Comparison of ENCODE assay signal across 20 cellular contexts in genomic region chr1:247085310-247085709, GRCh38. TPM values are rescaled to one million over a fixed set of nuclear protein-coding genes. Genes with fewer than 3 reads are reported as not detected.
A peak's percentile ranks its signal among the peaks of the same experiment; 100 is the strongest.
DNase-seq lines count a peak whose midpoint lies in the region; ATAC-seq, FAIRE-seq and TF ChIP-seq lines count a peak whose summit lies in the region.
"Had no signal": no experiment of that assay in that cellular context is flagged by ENCODE, and none has a peak within 500 bp of the region (broad histone marks: within the 10 kb centered on the region; RNA-seq: fewer than 3 reads in every experiment).

No MANE protein-coding gene starts in this region.

- no peak overlapping the region for H4K91ac ChIP-seq in trophoblast cell (ENCODE audit: low read depth, low read length)

- H3K79me1 ChIP-seq in trophoblast cell (ENCODE audit: low read length), result no peaks in the 10 kb centered on the region

- H4K8ac ChIP-seq in trophoblast cell (ENCODE audit: low read depth, low read length), result no peak overlapping the region

- in situ Hi-C loops in K562 (cut with MboI) (no loop called here), HepG2 (cut with HindIII; ENCODE audit: extremely low pct_ligation_motif_present, low pct_unique_long_range_greater_than_20kb) (no loop called here)

- TF ChIP-seq EP300 in K562 (IDR thresholded peaks at IDR 0.05; ENCODE audit: low read length) (no peak), HepG2 (IDR thresholded peaks at IDR 0.05; ENCODE audit: low read depth in 2 of 2, low read length in 2 of 2) (no peak), HepG2 (CRISPR knock-in tag; IDR thresholded peaks at IDR 0.05; ENCODE audit: borderline replicate concordance) (no peak)

- no peaks in the 10 kb centered on the region for H4K20me1 ChIP-seq in K562 (replicated peaks; ENCODE audit: control insufficient read depth, insufficient read depth, low read length)
- no peaks in the 10 kb centered on the region for H4K20me1 ChIP-seq in HepG2 (ENCODE audit: insufficient read depth, low read length)
- H4K20me1 ChIP-seq: BLaER1 treated with 17β-estradiol and CSF1 and Interleukin-3, amounts not matched to agents 10 nM and 100 nM had no signal

- TF ChIP-seq CTCF in K562 (IDR thresholded peaks at IDR 0.05 in 2 of 3, conservative IDR thresholded peaks at IDR 0.05 in 1 of 3; ENCODE audit: insufficient read depth in 2 of 3, low read depth in 1 of 3, low read length in 3 of 3), result no peak
- TF ChIP-seq CTCF in HepG2 (CRISPR knock-in tag; IDR thresholded peaks at IDR 0.05), result no peak

- WGBS in K562 (ENCODE audit: insufficient coverage, low coverage, missing lambda C conversion rate), result 32% methylated on average over 8 of the region's 8 CpGs
- WGBS in HepG2 (ENCODE audit: low lambda C conversion rate), result 71% methylated on average over 2 of the region's 8 CpGs
- WGBS in trophoblast cell (ENCODE audit: extremely low coverage, insufficient coverage, insufficient read length), result no CpG with 5 or more reads among the region's 8 CpGs

- no peak overlapping the region for H3K9ac ChIP-seq in K562 (ENCODE audit: insufficient read depth in 1 of 2, low read depth in 2 of 2, low read length in 2 of 2)
- no peak overlapping the region for H3K9ac ChIP-seq in HepG2 (ENCODE audit: insufficient read depth, low read depth, low read length)
- no peak overlapping the region for H3K9ac ChIP-seq in trophoblast cell (ENCODE audit: low read length)
- H3K9ac ChIP-seq: BLaER1 treated with 17β-estradiol and CSF1 and Interleukin-3, amounts not matched to agents 10 nM and 100 nM had no signal

- no peaks in the 10 kb centered on the region for H3K9me1 ChIP-seq in K562 (ENCODE audit: control insufficient read depth, insufficient read depth, low read length)

- H2BK120ac ChIP-seq in trophoblast cell (ENCODE audit: insufficient read depth, low read length, poor library complexity), result no peak overlapping the region

- H3K4me2 ChIP-seq in K562 (ENCODE audit: insufficient read depth, low read length), result no peak overlapping the region
- H3K4me2 ChIP-seq in HepG2 (ENCODE audit: low read depth, low read length), result peak overlapping the region; percentile 57
- H3K4me2 ChIP-seq in trophoblast cell (ENCODE audit: low read length), result no peak overlapping the region
- H3K4me2 ChIP-seq: A549; BLaER1 treated with 17β-estradiol and CSF1 and Interleukin-3, amounts not matched to agents 10 nM and 100 nM had no signal

- FAIRE-seq in K562 (lab: Jason Lieb, UNC) (no peak), HepG2 (lab: Jason Lieb, UNC) (no peak)
- FAIRE-seq: A549, D721Med, G401.6, GM12891, GM19239 had no signal

- H4K12ac ChIP-seq in trophoblast cell (ENCODE audit: low read depth, low read length), result no peak overlapping the region

- H3K27ac ChIP-seq in K562 (ENCODE audit: extremely low read depth, low read depth, low read length) (no peak overlapping the region), HepG2 (ENCODE audit: extremely low read length, insufficient read depth, low read length) (no peak overlapping the region), trophoblast cell (ENCODE audit: low read depth, low read length) (no peak overlapping the region)
- H3K27ac ChIP-seq: 22Rv1; A549; BLaER1 treated with 17β-estradiol and CSF1 and Interleukin-3, amounts not matched to agents 10 nM and 100 nM; C4-2B had no signal

- H3K23ac ChIP-seq in trophoblast cell (ENCODE audit: low read length), result no peak overlapping the region

- H2AK5ac ChIP-seq in trophoblast cell (ENCODE audit: low read length), result no peak overlapping the region

- H3K9me3 ChIP-seq in K562 (replicated peaks; ENCODE audit: control insufficient read depth, insufficient read depth, low read depth, low read length) (no peaks in the 10 kb centered on the region), HepG2 (ENCODE audit: low read length) (no peaks in the 10 kb centered on the region), trophoblast cell (ENCODE audit: insufficient read depth, low read depth, low read length) (peaks cover 2% of the 10 kb centered on the region)

- H2AFZ ChIP-seq in K562 (ENCODE audit: low read depth, low read length) (no peak overlapping the region), HepG2 (ENCODE audit: low read length) (no peak overlapping the region), trophoblast cell (ENCODE audit: insufficient read depth, low read length, poor library complexity) (no peak overlapping the region)

- peaks cover 0 to 21% of the 10 kb centered on the region in 2 experiments; a peak in 3 of 5 replicates for H3K27me3 ChIP-seq in K562 (ENCODE audit: control insufficient read depth in 2 of 2, insufficient read depth in 2 of 2, low read length in 2 of 2)
- no peaks in the 10 kb centered on the region; a peak in 1 of 5 replicates for H3K27me3 ChIP-seq in HepG2 (ENCODE audit: control insufficient read depth in 1 of 2, insufficient read depth in 2 of 2, low read length in 2 of 2)
- no peaks in the 10 kb centered on the region for H3K27me3 ChIP-seq in trophoblast cell (ENCODE audit: insufficient read depth, low read length)
- H3K27me3 ChIP-seq: BLaER1 treated with 17β-estradiol and CSF1 and Interleukin-3, amounts not matched to agents 10 nM and 100 nM had no signal

- H3K4me3 ChIP-seq in K562 (no peak overlapping the region), HepG2 (replicated peaks in 1 of 3; ENCODE audit: insufficient read depth in 1 of 3, low read depth in 2 of 3, low read length in 3 of 3) (peak overlapping the region in 1 of 3 experiments; percentile 20; a peak in 1 of 6 replicates), trophoblast cell (ENCODE audit: low read depth, low read length) (peak overlapping the region; percentile 5)
- H3K4me3 ChIP-seq: A549; BLaER1 treated with 17β-estradiol and CSF1 and Interleukin-3, amounts not matched to agents 10 nM and 100 nM had no signal

- no peak overlapping the region for H3K14ac ChIP-seq in trophoblast cell (ENCODE audit: low read length)

- no peak for TF ChIP-seq POLR2A in K562 (conservative IDR thresholded peaks at IDR 0.05)
- TF ChIP-seq POLR2A in HepG2 (IDR thresholded peaks at IDR 0.05; ENCODE audit: insufficient read depth in 1 of 2, low read depth in 2 of 2, low read length in 2 of 2), result no peak

- H3K79me2 ChIP-seq in K562 (ENCODE audit: control insufficient read depth, insufficient read depth, low read length) (no peaks in the 10 kb centered on the region), HepG2 (ENCODE audit: insufficient read depth, low read length) (no peaks in the 10 kb centered on the region), trophoblast cell (ENCODE audit: control insufficient read depth, insufficient read depth, low read length, poor library complexity) (no peaks in the 10 kb centered on the region)

- H3K4ac ChIP-seq in trophoblast cell (ENCODE audit: low read depth, low read length), result no peak overlapping the region

- H2BK12ac ChIP-seq in trophoblast cell (ENCODE audit: low read length), result no peak overlapping the region

- POLR2A ChIA-PET in K562 (lab: Yijun Ruan, JAX) (no interaction called here), HepG2 (lab: Yijun Ruan, JAX) (no interaction called here)

- H3K36me3 ChIP-seq in K562 (ENCODE audit: control insufficient read depth, insufficient read depth, low read length) (no peaks in the 10 kb centered on the region), HepG2 (replicated peaks in 1 of 2; ENCODE audit: control insufficient read depth in 1 of 2, insufficient read depth in 2 of 2, low read length in 2 of 2) (no peaks in the 10 kb centered on the region), trophoblast cell (ENCODE audit: control insufficient read depth in 1 of 2, insufficient read depth in 2 of 2, low read length in 2 of 2) (no peaks in the 10 kb centered on the region)
- H3K36me3 ChIP-seq: BLaER1 treated with 17β-estradiol and CSF1 and Interleukin-3, amounts not matched to agents 10 nM and 100 nM had no signal

- no peak for TF ChIP-seq RAD21 in K562 (CRISPR knock-in tag; conservative IDR thresholded peaks at IDR 0.05 in 1 of 2, IDR thresholded peaks at IDR 0.05 in 1 of 2)
- no peak for TF ChIP-seq RAD21 in HepG2 (CRISPR knock-in tag; IDR thresholded peaks at IDR 0.05)

- BruUV-seq in K562 (replicated peaks; lab: Mats Ljungman, UMichigan) (no TSS peak), HepG2 (replicated peaks; lab: Mats Ljungman, UMichigan) (no TSS peak)

- CTCF ChIA-PET in K562 (lab: Yijun Ruan, JAX; ENCODE audit: low intra/inter-chr PET ratio) (no interaction called here), HepG2 (lab: Yijun Ruan, JAX; ENCODE audit: low intra/inter-chr PET ratio, low total read pairs) (no interaction called here)

- H3K4me1 ChIP-seq in K562 (replicated peaks in 1 of 2; ENCODE audit: control insufficient read depth in 2 of 2, insufficient read depth in 2 of 2, low read length in 2 of 2) (peaks cover 0 to 17% of the 10 kb centered on the region in 2 experiments; a peak in 2 of 5 replicates), HepG2 (ENCODE audit: insufficient read depth, low read length) (peaks cover 48% of the 10 kb centered on the region), trophoblast cell (ENCODE audit: control insufficient read depth in 1 of 2, insufficient read depth in 2 of 2, low read length in 2 of 2) (no peaks in the 10 kb centered on the region)
- H3K4me1 ChIP-seq: A549, Caco-2 had no signal

- no peak for DNase-seq in K562 (ENCODE audit: extremely low read depth in 1 of 4, low spot score in 3 of 4)
- no peak for DNase-seq in HepG2 (ENCODE audit: low spot score)
- no peak for DNase-seq in trophoblast cell
- DNase-seq in HK-2 (ENCODE audit: unreplicated experiment), result no peak
- DNase-seq: AML-193; Caco-2; Calu3; CD4-positive, alpha-beta T cell; CD8-positive, alpha-beta T cell; DMS79 treated with DMSO at 0.1 percent for 48 hours; GF-D8 had no signal

- H3K18ac ChIP-seq in trophoblast cell (ENCODE audit: low read length), result no peak overlapping the region

- no peak overlapping the region for H2BK5ac ChIP-seq in trophoblast cell (ENCODE audit: low read depth, low read length, poor library complexity)

- intact Hi-C loops in K562 (cut with micrococcal nuclease) (no loop called here), HepG2 (cut with micrococcal nuclease; ENCODE audit: unreplicated experiment) (no loop called here)

- ATAC-seq in K562, result no peak
- no peak for ATAC-seq in HepG2
- ATAC-seq in GM21786 (IDR thresholded peaks at IDR 0.05; ENCODE audit: unreplicated experiment), result no peak
- ATAC-seq: A549; CD8-positive, alpha-beta T cell had no signal

RNA-seq across cellular contexts. Expression of gene ZNF670, which starts 6.7 kb away (rescaled TPM):
- total RNA-seq in K562 (2011; cell fraction: chromatin; rRNA removed; ENCODE audit: low replicate concordance), result 4.5 and 17.1 TPM in 2 replicates
- 2.8 and 5.1 TPM in 2 replicates for total RNA-seq in K562 (2011; cell fraction: nucleolus; rRNA removed)
- total RNA-seq in K562 (2011; cell fraction: nucleoplasm; rRNA removed), result 6.5 and 7.7 TPM in 2 replicates
- total RNA-seq in K562 (2014; rRNA removed), result 6.7 and 8.9 TPM in 2 replicates
- total RNA-seq in K562 (2014; rRNA removed; fragmentation: Illumina TruSeq; extraction: Trizol), result 14.5 and 17.8 TPM in 2 replicates
- total RNA-seq in K562 (2015; rRNA removed; fragmentation: Illumina TruSeq; extraction: Trizol), result 10.3 and 11.2 TPM in 2 replicates
- 7.1 and 7.9 TPM in 2 replicates for total RNA-seq in K562 (2021)
- polyA plus RNA-seq in K562 (2011; rRNA removed), result 9.7 and 11.8 TPM in 2 replicates
- polyA plus RNA-seq in K562 (2011; cell fraction: cytosol; rRNA removed), result 1.1 and 2.6 TPM in 2 replicates
- 2.7 and 4.4 TPM in 2 replicates for polyA plus RNA-seq in K562 (2011; cell fraction: nucleus; rRNA removed)
- 5.9 and 6.1 TPM in 2 replicates for polyA plus RNA-seq in K562 (2012)
- 11.1 and 12.4 TPM in 2 replicates for polyA plus RNA-seq in K562 (2014; fragmentation: Illumina TruSeq; extraction: Trizol)
- 10 to 100 TPM; 17.3 to 23.4 TPM for polyA plus RNA-seq in K562 (2014; fragmentation: Nextera tagmentation; extraction: Ambion mirVana)
- polyA plus RNA-seq in K562 (2014; rRNA removed), result 8.2 and 8.7 TPM in 2 replicates
- 11.7 and 13.9 TPM in 2 replicates for polyA minus RNA-seq in K562 (2011; rRNA and poly(A)+ RNA removed)
- 3.2 and 4.0 TPM in 2 replicates for polyA minus RNA-seq in K562 (2011; cell fraction: cytosol; rRNA and poly(A)+ RNA removed)
- 3.4 and 6.0 TPM in 2 replicates for polyA minus RNA-seq in K562 (2011; cell fraction: nucleus; rRNA and poly(A)+ RNA removed)
- 10.9 and 15.2 TPM in 2 replicates for total RNA-seq in HepG2 (2016; rRNA removed; fragmentation: Illumina TruSeq; extraction: Trizol)
- 3.3 and 4.0 TPM in 2 replicates for total RNA-seq in HepG2 (2016; cell fraction: cytosol; rRNA removed; fragmentation: Illumina TruSeq; extraction: Trizol; ENCODE audit: low read depth)
- total RNA-seq in HepG2 (2016; cell fraction: insoluble cytoplasmic fraction; rRNA removed; fragmentation: Illumina TruSeq; extraction: Trizol), result 10.9 and 17.3 TPM in 2 replicates
- 6.3 and 7.0 TPM in 2 replicates for total RNA-seq in HepG2 (2016; cell fraction: membrane; rRNA removed; fragmentation: Illumina TruSeq; extraction: Trizol)
- 6.2 and 8.1 TPM in 2 replicates for total RNA-seq in HepG2 (2016; cell fraction: nucleus; rRNA removed; fragmentation: Illumina TruSeq; extraction: Trizol)
- polyA plus RNA-seq in HepG2 (2011; rRNA removed), result 3.1 and 4.2 TPM in 2 replicates
- polyA plus RNA-seq in HepG2 (2011; cell fraction: cytosol; rRNA removed), result 1.2 and 1.4 TPM in 2 replicates
- polyA plus RNA-seq in HepG2 (2011; cell fraction: nucleus; rRNA removed), result 2.3 and 2.7 TPM in 2 replicates
- 6.0 and 9.2 TPM in 2 replicates for polyA plus RNA-seq in HepG2 (2012)
- 0.41 and 0.53 TPM in 2 replicates for polyA plus RNA-seq in HepG2 (2016; cell fraction: cytosol; fragmentation: Illumina TruSeq; extraction: Trizol; ENCODE audit: low read depth)
- polyA plus RNA-seq in HepG2 (2016; cell fraction: insoluble cytoplasmic fraction; fragmentation: Illumina TruSeq; extraction: Trizol; ENCODE audit: low read depth), result 13.4 and 14.2 TPM in 2 replicates
- 2.0 and 2.3 TPM in 2 replicates for polyA plus RNA-seq in HepG2 (2016; cell fraction: membrane; fragmentation: Illumina TruSeq; extraction: Trizol; ENCODE audit: low read depth)
- 5.8 and 7.7 TPM in 2 replicates for polyA plus RNA-seq in HepG2 (2016; cell fraction: nucleus; fragmentation: Illumina TruSeq; extraction: Trizol; ENCODE audit: insufficient read depth, low read depth)
- 0.82 and 2.0 TPM in 2 replicates for polyA minus RNA-seq in HepG2 (2011; rRNA and poly(A)+ RNA removed; ENCODE audit: low replicate concordance)
- 4.1 and 4.4 TPM in 2 replicates for polyA minus RNA-seq in HepG2 (2011; cell fraction: cytosol; rRNA and poly(A)+ RNA removed)
- 14.9 and 16.4 TPM in 2 replicates for polyA minus RNA-seq in HepG2 (2011; cell fraction: nucleus; rRNA and poly(A)+ RNA removed)
- 4.7 and 5.0 TPM in 2 replicates for polyA plus RNA-seq in trophoblast cell (2013)

RNA-seq across cellular contexts. Expression of gene ZNF669, which starts 18.8 kb away (rescaled TPM):
- total RNA-seq in K562 (2011; cell fraction: chromatin; rRNA removed; ENCODE audit: low replicate concordance), result 15.0 and 38.1 TPM in 2 replicates
- total RNA-seq in K562 (2011; cell fraction: nucleolus; rRNA removed), result 14.7 and 18.0 TPM in 2 replicates
- 13.5 and 16.2 TPM in 2 replicates for total RNA-seq in K562 (2011; cell fraction: nucleoplasm; rRNA removed)
- total RNA-seq in K562 (2014; rRNA removed) (9.8 and 10.9 TPM in 2 replicates), K562 (2014; rRNA removed; fragmentation: Illumina TruSeq; extraction: Trizol) (18.3 and 21.1 TPM in 2 replicates), K562 (2015; rRNA removed; fragmentation: Illumina TruSeq; extraction: Trizol) (14.4 and 16.1 TPM in 2 replicates), K562 (2021) (8.0 and 10.2 TPM in 2 replicates), HepG2 (2016; rRNA removed; fragmentation: Illumina TruSeq; extraction: Trizol) (13.6 and 14.6 TPM in 2 replicates)
- polyA plus RNA-seq in K562 (2011; rRNA removed) (8.2 and 10.9 TPM in 2 replicates), K562 (2014; fragmentation: Illumina TruSeq; extraction: Trizol) (10.3 and 12.1 TPM in 2 replicates), K562 (2014; fragmentation: Nextera tagmentation; extraction: Ambion mirVana) (1 to 10 TPM; 5.3 to 6.3 TPM), K562 (2014; rRNA removed) (8.2 and 9.2 TPM in 2 replicates), HepG2 (2011; rRNA removed) (2.8 and 3.1 TPM in 2 replicates)
- 5.2 and 5.7 TPM in 2 replicates for polyA plus RNA-seq in K562 (2011; cell fraction: cytosol; rRNA removed)
- 3.2 and 3.9 TPM in 2 replicates for polyA plus RNA-seq in K562 (2011; cell fraction: nucleus; rRNA removed)
- polyA plus RNA-seq in K562 (2012), result 6.4 and 8.0 TPM in 2 replicates
- 15.3 and 21.4 TPM in 2 replicates for polyA minus RNA-seq in K562 (2011; rRNA and poly(A)+ RNA removed)
- 4.2 and 5.3 TPM in 2 replicates for polyA minus RNA-seq in K562 (2011; cell fraction: cytosol; rRNA and poly(A)+ RNA removed)
- 9.8 and 17.3 TPM in 2 replicates for polyA minus RNA-seq in K562 (2011; cell fraction: nucleus; rRNA and poly(A)+ RNA removed)
- total RNA-seq in HepG2 (2016; cell fraction: cytosol; rRNA removed; fragmentation: Illumina TruSeq; extraction: Trizol; ENCODE audit: low read depth), result 2.4 and 3.5 TPM in 2 replicates
- 10.6 and 14.2 TPM in 2 replicates for total RNA-seq in HepG2 (2016; cell fraction: insoluble cytoplasmic fraction; rRNA removed; fragmentation: Illumina TruSeq; extraction: Trizol)
- 5.9 and 7.8 TPM in 2 replicates for total RNA-seq in HepG2 (2016; cell fraction: membrane; rRNA removed; fragmentation: Illumina TruSeq; extraction: Trizol)
- 9.1 and 11.4 TPM in 2 replicates for total RNA-seq in HepG2 (2016; cell fraction: nucleus; rRNA removed; fragmentation: Illumina TruSeq; extraction: Trizol)
- 1.6 and 2.7 TPM in 2 replicates for polyA plus RNA-seq in HepG2 (2011; cell fraction: cytosol; rRNA removed)
- 1.7 and 1.8 TPM in 2 replicates for polyA plus RNA-seq in HepG2 (2011; cell fraction: nucleus; rRNA removed)
- 3.2 and 4.3 TPM in 2 replicates for polyA plus RNA-seq in HepG2 (2012)
- 0.65 and 0.85 TPM in 2 replicates for polyA plus RNA-seq in HepG2 (2016; cell fraction: cytosol; fragmentation: Illumina TruSeq; extraction: Trizol; ENCODE audit: low read depth)
- polyA plus RNA-seq in HepG2 (2016; cell fraction: insoluble cytoplasmic fraction; fragmentation: Illumina TruSeq; extraction: Trizol; ENCODE audit: low read depth), result 6.7 and 7.5 TPM in 2 replicates
- polyA plus RNA-seq in HepG2 (2016; cell fraction: membrane; fragmentation: Illumina TruSeq; extraction: Trizol; ENCODE audit: low read depth), result 0.85 and 1.5 TPM in 2 replicates
- polyA plus RNA-seq in HepG2 (2016; cell fraction: nucleus; fragmentation: Illumina TruSeq; extraction: Trizol; ENCODE audit: insufficient read depth, low read depth), result 4.8 and 6.8 TPM in 2 replicates
- 5.8 and 7.0 TPM in 2 replicates for polyA minus RNA-seq in HepG2 (2011; rRNA and poly(A)+ RNA removed; ENCODE audit: low replicate concordance)
- 3.7 and 4.6 TPM in 2 replicates for polyA minus RNA-seq in HepG2 (2011; cell fraction: cytosol; rRNA and poly(A)+ RNA removed)
- polyA minus RNA-seq in HepG2 (2011; cell fraction: nucleus; rRNA and poly(A)+ RNA removed), result 9.9 and 10.7 TPM in 2 replicates
- 7.1 and 7.2 TPM in 2 replicates for polyA plus RNA-seq in trophoblast cell (2013)
